ENCODE assay signal across 1 cellular context in genomic region chr10:7412482-7413251, GRCh38.
TF ChIP-seq lines count a peak whose summit lies in the region.

No MANE protein-coding gene starts in this region.

TF ChIP-seq in liver, 16 proteins besides CTCF, POLR2A, EP300 and RAD21 (continued from another document):
- TF ChIP-seq, protein P1, sequence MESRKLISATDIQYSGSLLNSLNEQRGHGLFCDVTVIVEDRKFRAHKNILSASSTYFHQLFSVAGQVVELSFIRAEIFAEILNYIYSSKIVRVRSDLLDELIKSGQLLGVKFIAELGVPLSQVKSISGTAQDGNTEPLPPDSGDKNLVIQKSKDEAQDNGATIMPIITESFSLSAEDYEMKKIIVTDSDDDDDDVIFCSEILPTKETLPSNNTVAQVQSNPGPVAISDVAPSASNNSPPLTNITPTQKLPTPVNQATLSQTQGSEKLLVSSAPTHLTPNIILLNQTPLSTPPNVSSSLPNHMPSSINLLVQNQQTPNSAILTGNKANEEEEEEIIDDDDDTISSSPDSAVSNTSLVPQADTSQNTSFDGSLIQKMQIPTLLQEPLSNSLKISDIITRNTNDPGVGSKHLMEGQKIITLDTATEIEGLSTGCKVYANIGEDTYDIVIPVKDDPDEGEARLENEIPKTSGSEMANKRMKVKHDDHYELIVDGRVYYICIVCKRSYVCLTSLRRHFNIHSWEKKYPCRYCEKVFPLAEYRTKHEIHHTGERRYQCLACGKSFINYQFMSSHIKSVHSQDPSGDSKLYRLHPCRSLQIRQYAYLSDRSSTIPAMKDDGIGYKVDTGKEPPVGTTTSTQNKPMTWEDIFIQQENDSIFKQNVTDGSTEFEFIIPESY (IDR thresholded peaks at IDR 0.05): no peak
